In the genomic region with DNA sequence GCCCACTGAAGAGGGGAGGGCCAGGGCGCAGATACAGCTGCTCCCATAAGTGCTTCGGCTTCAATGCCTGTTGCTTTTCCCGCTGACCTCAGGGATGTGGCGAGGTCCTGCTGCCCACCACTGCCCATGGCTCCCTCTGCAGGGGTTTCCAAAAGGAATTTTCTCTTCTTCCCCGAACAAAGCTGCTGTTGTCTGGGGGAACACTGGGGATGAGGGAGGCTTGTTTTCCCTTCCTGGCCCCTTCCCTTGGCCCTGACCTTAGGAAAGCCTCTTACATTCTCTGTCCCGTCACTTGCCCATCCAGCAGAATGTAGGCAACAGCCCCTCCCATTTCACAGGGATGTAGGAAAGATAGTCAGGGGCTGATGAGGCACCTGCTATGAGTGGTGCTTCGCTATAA, we compare ENCODE assay signal across 18 cellular contexts. TPM values are rescaled to one million over a fixed set of nuclear protein-coding genes. Genes with fewer than 3 reads are reported as not detected.
DNase-seq lines count a peak whose midpoint lies in the region; ATAC-seq and TF ChIP-seq lines count a peak whose summit lies in the region.
"Had no signal": no experiment of that assay in that cellular context is flagged by ENCODE, and none has a peak within 500 bp of the region (broad histone marks: within the 10 kb centered on the region; RNA-seq: fewer than 3 reads in every experiment).

No MANE protein-coding gene starts in this region.

- H3K27ac Mint-ChIP-seq in activated T-cell treated with anti-CD3 and anti-CD28 coated beads, Interleukin-2, amount 50 U/mL, for 24 hours: peak overlapping the region; percentile 88
- H3K27ac Mint-ChIP-seq in activated T-helper 17 cell treated with anti-CD3 and anti-CD28 coated beads, Interleukin-2, amount 50 U/mL, for 72 hours: peak overlapping the region; percentile 86
- H3K27ac Mint-ChIP-seq in memory B cell: peak overlapping the region; percentile 98
- H3K27ac Mint-ChIP-seq: activated T-cell treated with anti-CD3 and anti-CD28 coated beads, Interleukin-2, amount 50 U/mL, for 72 hours had no signal

- H3K9me3 ChIP-seq in tibial nerve (no peaks in the 10 kb centered on the region), esophagus squamous epithelium (no peaks in the 10 kb centered on the region)
- H3K9me3 ChIP-seq: Caco-2 had no signal

- no peak overlapping the region for H3K4me3 ChIP-seq in tibial nerve
- no peak overlapping the region for H3K4me3 ChIP-seq in esophagus squamous epithelium
- H3K4me3 ChIP-seq: smooth muscle cell had no signal

- no peaks in the 10 kb centered on the region for H3K9me3 Mint-ChIP-seq in activated T-cell treated with anti-CD3 and anti-CD28 coated beads, Interleukin-2, amount 50 U/mL, for 24 hours
- no peaks in the 10 kb centered on the region for H3K9me3 Mint-ChIP-seq in activated T-cell treated with anti-CD3 and anti-CD28 coated beads, Interleukin-2, amount 50 U/mL, for 4 hours
- H3K9me3 Mint-ChIP-seq in activated T-helper 17 cell treated with anti-CD3 and anti-CD28 coated beads, Interleukin-2, amount 50 U/mL, for 72 hours: no peaks in the 10 kb centered on the region
- H3K9me3 Mint-ChIP-seq in memory B cell: no peaks in the 10 kb centered on the region
- H3K9me3 Mint-ChIP-seq: activated T-cell treated with anti-CD3 and anti-CD28 coated beads, Interleukin-2, amount 50 U/mL, for 72 hours; H9 had no signal

- 51 to 55% methylated on average over 7 of the region's 7 CpGs for WGBS in tibial nerve, 2 donors
- WGBS in esophagus squamous epithelium, 2 donors: 89 to 90% methylated on average over 3 to 7 of the region's 7 CpGs

- H3K27me3 ChIP-seq in tibial nerve: no peaks in the 10 kb centered on the region
- no peaks in the 10 kb centered on the region for H3K27me3 ChIP-seq in esophagus squamous epithelium

- ATAC-seq in activated T-cell treated with anti-CD3 and anti-CD28 coated beads, Interleukin-2, amount 50 U/mL, for 4 hours: no peak
- ATAC-seq in activated T-helper 17 cell treated with anti-CD3 and anti-CD28 coated beads, Interleukin-2, amount 50 U/mL, for 72 hours (replicated peaks): no peak
- ATAC-seq in memory B cell (ENCODE audit: low read depth) (no peak), HG02642 (IDR thresholded peaks at IDR 0.05; ENCODE audit: poor library complexity, unreplicated experiment) (no peak)
- ATAC-seq: activated T-cell treated with anti-CD3 and anti-CD28 coated beads, Interleukin-2, amount 50 U/mL, for 72 hours had no signal

- H3K27me3 Mint-ChIP-seq in activated T-cell treated with anti-CD3 and anti-CD28 coated beads, Interleukin-2, amount 50 U/mL, for 24 hours: no peaks in the 10 kb centered on the region
- H3K27me3 Mint-ChIP-seq in activated T-cell treated with anti-CD3 and anti-CD28 coated beads, Interleukin-2, amount 50 U/mL, for 4 hours (ENCODE audit: low read depth): no peaks in the 10 kb centered on the region
- no peaks in the 10 kb centered on the region for H3K27me3 Mint-ChIP-seq in activated T-helper 17 cell treated with anti-CD3 and anti-CD28 coated beads, Interleukin-2, amount 50 U/mL, for 72 hours
- H3K27me3 Mint-ChIP-seq in memory B cell: no peaks in the 10 kb centered on the region

- TF ChIP-seq CTCF in tibial nerve (IDR thresholded peaks at IDR 0.05) (no peak), esophagus squamous epithelium (IDR thresholded peaks at IDR 0.05) (no peak)

- H3K27ac ChIP-seq in tibial nerve (peak overlapping the region in 3 of 4 donors; percentile 64 to 88 (median 75)), esophagus squamous epithelium (no peak overlapping the region)
- H3K27ac ChIP-seq: KMS-11 had no signal

- TF ChIP-seq POLR2A in tibial nerve (IDR thresholded peaks at IDR 0.05) (no peak), esophagus squamous epithelium (IDR thresholded peaks at IDR 0.05) (no peak)

- H3K4me1 Mint-ChIP-seq in activated T-cell treated with anti-CD3 and anti-CD28 coated beads, Interleukin-2, amount 50 U/mL, for 24 hours (ENCODE audit: low read depth): peaks cover 81% of the 10 kb centered on the region
- peaks cover 72% of the 10 kb centered on the region for H3K4me1 Mint-ChIP-seq in activated T-cell treated with anti-CD3 and anti-CD28 coated beads, Interleukin-2, amount 50 U/mL, for 4 hours (ENCODE audit: low read depth)
- peaks cover 49% of the 10 kb centered on the region for H3K4me1 Mint-ChIP-seq in activated T-helper 17 cell treated with anti-CD3 and anti-CD28 coated beads, Interleukin-2, amount 50 U/mL, for 72 hours
- peaks cover 74% of the 10 kb centered on the region for H3K4me1 Mint-ChIP-seq in memory B cell

- no peak for TF ChIP-seq EP300 in tibial nerve (IDR thresholded peaks at IDR 0.05)

- peaks cover 96% of the 10 kb centered on the region for H3K36me3 Mint-ChIP-seq in activated T-cell treated with anti-CD3 and anti-CD28 coated beads, Interleukin-2, amount 50 U/mL, for 24 hours (ENCODE audit: low read depth)
- peaks cover 23% of the 10 kb centered on the region for H3K36me3 Mint-ChIP-seq in activated T-cell treated with anti-CD3 and anti-CD28 coated beads, Interleukin-2, amount 50 U/mL, for 4 hours (ENCODE audit: insufficient read depth)
- H3K36me3 Mint-ChIP-seq in activated T-helper 17 cell treated with anti-CD3 and anti-CD28 coated beads, Interleukin-2, amount 50 U/mL, for 72 hours (ENCODE audit: low read depth): peaks cover 100% of the 10 kb centered on the region
- H3K36me3 Mint-ChIP-seq in memory B cell: peaks cover 14% of the 10 kb centered on the region

- H3K4me3 Mint-ChIP-seq in activated T-cell treated with anti-CD3 and anti-CD28 coated beads, Interleukin-2, amount 50 U/mL, for 24 hours: no peak overlapping the region
- H3K4me3 Mint-ChIP-seq in activated T-cell treated with anti-CD3 and anti-CD28 coated beads, Interleukin-2, amount 50 U/mL, for 4 hours: no peak overlapping the region
- peak overlapping the region; percentile 63 for H3K4me3 Mint-ChIP-seq in activated T-helper 17 cell treated with anti-CD3 and anti-CD28 coated beads, Interleukin-2, amount 50 U/mL, for 72 hours
- no peak overlapping the region for H3K4me3 Mint-ChIP-seq in memory B cell
- H3K4me3 Mint-ChIP-seq: H9 had no signal

- H3K4me1 ChIP-seq in tibial nerve: peaks cover 0 to 88% (median 62%) of the 10 kb centered on the region in 4 donors
- H3K4me1 ChIP-seq in esophagus squamous epithelium: peaks cover 15 to 52% (median 37%) of the 10 kb centered on the region in 3 donors
- H3K4me1 ChIP-seq: Caco-2 had no signal

- H3K36me3 ChIP-seq in tibial nerve: peaks cover 0 to 6% (median 0%) of the 10 kb centered on the region in 3 donors
- H3K36me3 ChIP-seq in esophagus squamous epithelium: peaks cover 3 to 83% (median 17%) of the 10 kb centered on the region in 3 donors

- intact Hi-C loops in esophagus squamous epithelium (cut with DNase I): no loop called here

- no peak for DNase-seq in activated T-cell treated with anti-CD3 and anti-CD28 coated beads, Interleukin-2, amount 50 U/mL, for 24 hours
- no peak for DNase-seq in activated T-cell treated with anti-CD3 and anti-CD28 coated beads, Interleukin-2, amount 50 U/mL, for 4 hours
- no peak for DNase-seq in memory B cell (ENCODE audit: low spot score in 2 of 2)
- DNase-seq in tibial nerve (ENCODE audit: low spot score in 2 of 2): no peak
- DNase-seq in AG08395 (ENCODE audit: low spot score): no peak
- DNase-seq in esophagus squamous epithelium (lab: John Stamatoyannopoulos, UW): no peak
- DNase-seq: ACHN; activated CD4-positive, alpha-beta T cell treated with anti-CD3 and anti-CD28 coated beads for 4 hours; activated T-cell treated with anti-CD3 and anti-CD28 coated beads, Interleukin-2, amount 50 U/mL, for 72 hours; Caco-2; NCI-H1105 treated with DMSO at 0.1 percent for 48 hours; Right ventricle myocardium superior; T1000 had no signal

RNA-seq across cellular contexts. Expression of gene CD82, which starts 34.8 kb away (rescaled TPM):
- total RNA-seq in activated T-cell treated with anti-CD3 and anti-CD28 coated beads, Interleukin-2, amount 50 U/mL, for 4 hours: 100 to 1,000 TPM; 364 to 594 (median 428) TPM
- 100 to 1,000 TPM; 147 to 620 TPM for total RNA-seq in activated T-helper 17 cell treated with anti-CD3 and anti-CD28 coated beads, Interleukin-2, amount 50 U/mL, for 72 hours
- total RNA-seq in tibial nerve: 10 to 100 TPM; 27.9 to 49.4 (median 43.4) TPM
- total RNA-seq in esophagus squamous epithelium: 100 to 1,000 TPM in 3 of 4 donors, 10 to 100 TPM in 1; 70.9 to 137 (median 108) TPM

Comparison
In these comparisons a context has a peak if more than half of its experiments do, and no peak if none do; other contexts are left out.
1. H3K27ac ChIP-seq: peak in tibial nerve (3 of 4); none in esophagus squamous epithelium (0 of 4).
2. Peak in every context shown above with its lines, with median percentiles within 50 percentile points of each other: H3K27ac Mint-ChIP-seq.